Comparison of ENCODE assay signal across 14 cellular contexts in the genomic region with DNA sequence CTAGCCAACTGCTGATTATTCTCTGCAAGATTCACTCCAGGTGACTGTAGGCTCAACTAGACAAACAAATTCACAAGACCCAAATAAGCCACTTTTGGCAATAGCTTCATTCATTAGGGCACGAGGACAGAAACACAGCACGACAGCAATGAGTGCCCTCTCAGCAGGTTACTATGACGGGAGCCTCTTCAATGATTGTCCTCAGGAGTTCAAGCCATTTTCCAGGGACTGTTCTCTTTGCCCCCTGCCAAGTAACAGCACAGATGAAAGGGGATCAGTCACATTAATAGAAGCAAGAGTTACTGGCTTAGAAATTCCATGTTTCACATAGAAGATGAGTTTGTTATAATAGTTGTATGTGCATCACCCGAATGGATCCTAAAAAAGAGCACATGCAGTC.
"Had no signal": no experiment of that assay in that cellular context is flagged by ENCODE, and none has a peak within 500 bp of the region (broad histone marks: within the 10 kb centered on the region; RNA-seq: fewer than 3 reads in every experiment).

No MANE protein-coding gene starts in this region.

- H3K36me3 ChIP-seq: ascending aorta, cardiac muscle cell, esophagus squamous epithelium, heart right ventricle had no signal

- H3K4me3 Mint-ChIP-seq: activated CD8-positive, alpha-beta T cell treated with anti-CD3 and anti-CD28 coated beads, Interleukin-2, amount 10 ng/mL, durations not matched to agents 7 days and 5 days; mesothelial cell of epicardium; stimulated activated naive CD8-positive, alpha-beta T cell treated with anti-CD3 and anti-CD28 coated beads, Interleukin-15, amount 100 ng/mL, for 72 hours had no signal

- H3K27ac ChIP-seq: ascending aorta, cardiac muscle cell, esophagus squamous epithelium, heart right ventricle, parathyroid adenoma, testis had no signal

- H2AFZ ChIP-seq: parathyroid adenoma had no signal

- H3K27ac Mint-ChIP-seq: activated CD8-positive, alpha-beta T cell treated with anti-CD3 and anti-CD28 coated beads, Interleukin-2, amount 10 ng/mL, durations not matched to agents 7 days and 5 days; mesothelial cell of epicardium; stimulated activated naive CD8-positive, alpha-beta T cell treated with anti-CD3 and anti-CD28 coated beads, Interleukin-15, amount 100 ng/mL, for 72 hours had no signal

- H3K4me3 ChIP-seq: ascending aorta, cardiac muscle cell, esophagus squamous epithelium, heart right ventricle, testis had no signal

- DNase-seq: activated CD8-positive, alpha-beta memory T cell treated with anti-CD3 and anti-CD28 coated beads, Interleukin-2, amount 50 U/mL, for 48 hours; activated CD8-positive, alpha-beta T cell treated with anti-CD3 and anti-CD28 coated beads, Interleukin-2, amount 10 ng/mL, durations not matched to agents 7 days and 5 days; activated naive CD4-positive, alpha-beta T cell; esophagus squamous epithelium; foreskin melanocyte; heart right ventricle; kidney; stimulated activated CD4-positive, alpha-beta T cell treated with anti-CD3 and anti-CD28 coated beads, Interleukin-4, amount 100 ng/mL, for 4 hours; stimulated activated naive CD8-positive, alpha-beta T cell treated with anti-CD3 and anti-CD28 coated beads, Interleukin-15, amount 100 ng/mL, for 72 hours; testis had no signal

- H3K27me3 ChIP-seq: ascending aorta, cardiac muscle cell, esophagus squamous epithelium, heart right ventricle, testis had no signal

- H3K9ac ChIP-seq: parathyroid adenoma had no signal

- H3K9me3 ChIP-seq: ascending aorta, esophagus squamous epithelium, heart right ventricle, testis had no signal

- H3K9me3 Mint-ChIP-seq: mesothelial cell of epicardium had no signal

- H3K27me3 Mint-ChIP-seq: stimulated activated naive CD8-positive, alpha-beta T cell treated with anti-CD3 and anti-CD28 coated beads, Interleukin-15, amount 100 ng/mL, for 72 hours had no signal

- H3K4me1 Mint-ChIP-seq: stimulated activated naive CD8-positive, alpha-beta T cell treated with anti-CD3 and anti-CD28 coated beads, Interleukin-15, amount 100 ng/mL, for 72 hours had no signal

- H3K4me1 ChIP-seq: ascending aorta, esophagus squamous epithelium, parathyroid adenoma, testis had no signal

- H3K36me3 Mint-ChIP-seq: mesothelial cell of epicardium had no signal
